In genomic region chr4:125679989-125680388, GRCh38 we compare ENCODE assay signal across 29 cellular contexts.
"Had no signal": no experiment of that assay in that cellular context is flagged by ENCODE, and none has a peak within 500 bp of the region (broad histone marks: within the 10 kb centered on the region; RNA-seq: fewer than 3 reads in every experiment).

No MANE protein-coding gene starts in this region.

- H3K36me3 ChIP-seq: ascending aorta, breast epithelium had no signal

- H3K27ac ChIP-seq: ascending aorta, breast epithelium, coronary artery, dorsolateral prefrontal cortex had no signal

- H3K4me1 Mint-ChIP-seq: activated CD4-positive, alpha-beta T cell treated with anti-CD3 and anti-CD28 coated beads for 36 hours; activated CD4-positive, alpha-beta T cell treated with anti-CD3 and anti-CD28 coated beads, Interleukin-2, amount 10 ng/mL, durations not matched to agents 24 days and 14 days; activated CD8-positive, alpha-beta memory T cell treated with anti-CD3 and anti-CD28 coated beads, Interleukin-2, amount 10 ng/mL, durations not matched to agents 7 days and 5 days; activated naive CD4-positive, alpha-beta T cell treated with anti-CD3 and anti-CD28 coated beads, Interleukin-2, amount 10 ng/mL, durations not matched to agents 7 days and 5 days; activated naive CD8-positive, alpha-beta T cell treated with anti-CD3 and anti-CD28 coated beads, Interleukin-2, amount 10 ng/mL, durations not matched to agents 7 days and 5 days; central memory CD8-positive, alpha-beta T cell had no signal

- H3K9me3 ChIP-seq: ascending aorta, breast epithelium had no signal

- H3K4me3 Mint-ChIP-seq: activated CD4-positive, alpha-beta memory T cell treated with anti-CD3 and anti-CD28 coated beads for 36 hours; activated CD4-positive, alpha-beta T cell treated with anti-CD3 and anti-CD28 coated beads for 36 hours; activated CD4-positive, alpha-beta T cell treated with anti-CD3 and anti-CD28 coated beads, Interleukin-2, amount 10 ng/mL, durations not matched to agents 24 days and 14 days; activated CD8-positive, alpha-beta memory T cell treated with anti-CD3 and anti-CD28 coated beads, Interleukin-2, amount 10 ng/mL, durations not matched to agents 7 days and 5 days; activated CD8-positive, alpha-beta T cell treated with anti-CD3 and anti-CD28 coated beads, Interleukin-2, amount 10 ng/mL, durations not matched to agents 7 days and 5 days; activated naive CD4-positive, alpha-beta T cell treated with anti-CD3 and anti-CD28 coated beads, Interleukin-2, amount 10 ng/mL, durations not matched to agents 7 days and 5 days; activated naive CD8-positive, alpha-beta T cell treated with anti-CD3 and anti-CD28 coated beads, Interleukin-2, amount 10 ng/mL, durations not matched to agents 7 days and 5 days; brain; central memory CD8-positive, alpha-beta T cell; dendritic cell treated with granulocyte-macrophage colony-stimulating factor and Interleukin-4, amounts not matched to agents 40 ng/mL and 50 ng/mL, for 4 days; endodermal cell had no signal

- H3K4me3 ChIP-seq: breast epithelium, coronary artery, dorsolateral prefrontal cortex had no signal

- H3K27ac Mint-ChIP-seq: activated CD4-positive, alpha-beta memory T cell treated with anti-CD3 and anti-CD28 coated beads for 36 hours; activated CD4-positive, alpha-beta T cell treated with anti-CD3 and anti-CD28 coated beads for 36 hours; activated CD4-positive, alpha-beta T cell treated with anti-CD3 and anti-CD28 coated beads, Interleukin-2, amount 10 ng/mL, durations not matched to agents 24 days and 14 days; activated CD8-positive, alpha-beta memory T cell treated with anti-CD3 and anti-CD28 coated beads, Interleukin-2, amount 10 ng/mL, durations not matched to agents 7 days and 5 days; activated CD8-positive, alpha-beta T cell treated with anti-CD3 and anti-CD28 coated beads, Interleukin-2, amount 10 ng/mL, durations not matched to agents 7 days and 5 days; activated naive CD4-positive, alpha-beta T cell treated with anti-CD3 and anti-CD28 coated beads, Interleukin-2, amount 10 ng/mL, durations not matched to agents 7 days and 5 days; activated naive CD4-positive, alpha-beta T cell treated with anti-CD3 and anti-CD28 coated beads, Interleukin-2, amount 50 U/mL, for 72 hours; activated naive CD8-positive, alpha-beta T cell treated with anti-CD3 and anti-CD28 coated beads, Interleukin-2, amount 10 ng/mL, durations not matched to agents 7 days and 5 days; brain; dendritic cell treated with granulocyte-macrophage colony-stimulating factor and Interleukin-4, amounts not matched to agents 40 ng/mL and 50 ng/mL, for 4 days; endodermal cell had no signal

- DNase-seq: activated CD4-positive, alpha-beta memory T cell treated with anti-CD3 and anti-CD28 coated beads for 36 hours; activated CD4-positive, alpha-beta T cell treated with anti-CD3 and anti-CD28 coated beads for 36 hours; activated CD4-positive, alpha-beta T cell treated with anti-CD3 and anti-CD28 coated beads, Interleukin-2, amount 10 ng/mL, durations not matched to agents 24 days and 14 days; activated CD4-positive, CD25-positive, alpha-beta regulatory T cell; activated CD4-positive, CD25-positive, alpha-beta regulatory T cell treated with anti-CD3 and anti-CD28 coated beads, Interleukin-2, amount 50 U/mL, for 72 hours; activated CD8-positive, alpha-beta memory T cell treated with anti-CD3 and anti-CD28 coated beads, Interleukin-2, amount 10 ng/mL, durations not matched to agents 7 days and 5 days; activated CD8-positive, alpha-beta memory T cell treated with anti-CD3 and anti-CD28 coated beads, Interleukin-2, amount 50 U/mL, for 4 hours; activated CD8-positive, alpha-beta T cell treated with anti-CD3 and anti-CD28 coated beads, Interleukin-2, amount 10 ng/mL, durations not matched to agents 7 days and 5 days; activated gamma-delta T cell; activated naive CD4-positive, alpha-beta T cell; activated naive CD4-positive, alpha-beta T cell treated with anti-CD3 and anti-CD28 coated beads, Interleukin-2, amount 10 ng/mL, durations not matched to agents 7 days and 5 days; activated naive CD8-positive, alpha-beta T cell treated with anti-CD3 and anti-CD28 coated beads, Interleukin-2, amount 10 ng/mL, durations not matched to agents 7 days and 5 days; activated T-cell treated with anti-CD3 and anti-CD28 coated beads, Interleukin-2, amount 50 U/mL, for 1 hour; activated T-cell treated with anti-CD3 and anti-CD28 coated beads, Interleukin-2, amount 50 U/mL, for 48 hours; dorsolateral prefrontal cortex; effector memory CD4-positive, alpha-beta T cell; endodermal cell; foreskin fibroblast; head of caudate nucleus; T-helper 2 cell had no signal

- ATAC-seq: activated CD4-positive, alpha-beta T cell treated with anti-CD3 and anti-CD28 coated beads for 36 hours; activated CD8-positive, alpha-beta memory T cell treated with anti-CD3 and anti-CD28 coated beads, Interleukin-2, amount 10 ng/mL, durations not matched to agents 7 days and 5 days; activated CD8-positive, alpha-beta T cell treated with anti-CD3 and anti-CD28 coated beads, Interleukin-2, amount 10 ng/mL, durations not matched to agents 7 days and 5 days; activated naive CD4-positive, alpha-beta T cell treated with anti-CD3 and anti-CD28 coated beads, Interleukin-2, amount 50 U/mL, for 72 hours; esophagus mucosa had no signal

- H3K27me3 ChIP-seq: ascending aorta, breast epithelium had no signal

- H3K36me3 Mint-ChIP-seq: activated CD4-positive, alpha-beta memory T cell treated with anti-CD3 and anti-CD28 coated beads for 36 hours; activated CD8-positive, alpha-beta memory T cell treated with anti-CD3 and anti-CD28 coated beads, Interleukin-2, amount 10 ng/mL, durations not matched to agents 7 days and 5 days; activated naive CD4-positive, alpha-beta T cell treated with anti-CD3 and anti-CD28 coated beads, Interleukin-2, amount 10 ng/mL, durations not matched to agents 7 days and 5 days; activated naive CD8-positive, alpha-beta T cell treated with anti-CD3 and anti-CD28 coated beads, Interleukin-2, amount 10 ng/mL, durations not matched to agents 7 days and 5 days; brain had no signal

- FAIRE-seq: frontal cortex had no signal

- H3K9me3 Mint-ChIP-seq: activated CD4-positive, alpha-beta T cell treated with anti-CD3 and anti-CD28 coated beads, Interleukin-2, amount 10 ng/mL, durations not matched to agents 24 days and 14 days; activated naive CD8-positive, alpha-beta T cell treated with anti-CD3 and anti-CD28 coated beads, Interleukin-2, amount 10 ng/mL, durations not matched to agents 7 days and 5 days; central memory CD8-positive, alpha-beta T cell; endodermal cell had no signal

- H3K27me3 Mint-ChIP-seq: activated CD4-positive, alpha-beta memory T cell treated with anti-CD3 and anti-CD28 coated beads for 36 hours; activated CD4-positive, alpha-beta T cell treated with anti-CD3 and anti-CD28 coated beads for 36 hours; activated CD4-positive, alpha-beta T cell treated with anti-CD3 and anti-CD28 coated beads, Interleukin-2, amount 10 ng/mL, durations not matched to agents 24 days and 14 days; activated CD8-positive, alpha-beta memory T cell treated with anti-CD3 and anti-CD28 coated beads, Interleukin-2, amount 10 ng/mL, durations not matched to agents 7 days and 5 days; activated naive CD4-positive, alpha-beta T cell treated with anti-CD3 and anti-CD28 coated beads, Interleukin-2, amount 10 ng/mL, durations not matched to agents 7 days and 5 days; activated naive CD8-positive, alpha-beta T cell treated with anti-CD3 and anti-CD28 coated beads, Interleukin-2, amount 10 ng/mL, durations not matched to agents 7 days and 5 days; central memory CD8-positive, alpha-beta T cell; dendritic cell treated with granulocyte-macrophage colony-stimulating factor and Interleukin-4, amounts not matched to agents 40 ng/mL and 50 ng/mL, for 4 days had no signal

- H3K4me1 ChIP-seq: ascending aorta, breast epithelium had no signal
